11 cellular contexts compared by ENCODE assay signal in genomic region chr13:114328034-114328433, GRCh38.
"Had no signal": no experiment of that assay in that cellular context is flagged by ENCODE, and none has a peak within 500 bp of the region (broad histone marks: within the 10 kb centered on the region; RNA-seq: fewer than 3 reads in every experiment).

No MANE protein-coding gene starts in this region.

- H3K9me3 Mint-ChIP-seq: activated naive CD4-positive, alpha-beta T cell treated with anti-CD3 and anti-CD28 coated beads, Interleukin-2, amount 50 U/mL, for 72 hours; neural crest cell; T-helper 2 cell treated with Interferon-gamma antibody and Interleukin-4, amounts not matched to agents 5 μg/mL and 100 μg/mL, for 36 hours had no signal

- H3K4me3 Mint-ChIP-seq: neural crest cell; T-helper 2 cell treated with Interferon-gamma antibody and Interleukin-4, amounts not matched to agents 5 μg/mL and 100 μg/mL, for 36 hours had no signal

- ATAC-seq: activated naive CD4-positive, alpha-beta T cell treated with anti-CD3 and anti-CD28 coated beads, Interleukin-2, amount 50 U/mL, for 72 hours; esophagus mucosa; left lung had no signal

- H3K9me3 ChIP-seq: left lung, ovary, thyroid gland had no signal

- DNase-seq: activated CD4-positive, alpha-beta T cell treated with anti-CD3 and anti-CD28 coated beads for 4 hours; activated CD8-positive, alpha-beta memory T cell treated with anti-CD3 and anti-CD28 coated beads for 24 hours; activated T-cell treated with anti-CD3 and anti-CD28 coated beads for 4 hours; left lung; ovary; stimulated activated CD4-positive, alpha-beta T cell treated with anti-CD3 and anti-CD28 coated beads, Interleukin-4, amount 100 ng/mL, for 24 hours; thyroid gland had no signal
